37 cellular contexts compared by ENCODE assay signal in the genomic region with DNA sequence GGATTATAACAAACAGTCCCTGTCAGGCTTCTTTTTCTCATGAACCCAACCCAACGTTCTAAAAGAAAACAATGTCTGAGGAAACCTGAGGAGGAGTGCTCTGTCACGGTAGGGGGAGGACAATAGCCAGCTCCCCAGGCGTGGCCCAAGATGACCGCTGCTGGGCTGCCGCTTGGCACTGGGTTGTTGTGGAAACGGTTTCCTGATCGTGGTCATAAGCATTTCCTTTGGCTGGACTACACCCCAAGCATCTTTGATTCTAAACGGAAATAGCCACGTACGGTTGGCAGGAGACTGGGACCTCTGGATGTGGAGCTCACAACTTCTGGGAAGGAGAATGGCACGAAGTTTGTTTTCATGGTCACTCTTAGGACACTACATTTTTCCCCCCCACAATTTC. TPM values are rescaled to one million over a fixed set of nuclear protein-coding genes. Genes with fewer than 3 reads are reported as not detected.
DNase-seq lines count a peak whose midpoint lies in the region; ATAC-seq and TF ChIP-seq lines count a peak whose summit lies in the region.
"Had no signal": no experiment of that assay in that cellular context is flagged by ENCODE, and none has a peak within 500 bp of the region (broad histone marks: within the 10 kb centered on the region; RNA-seq: fewer than 3 reads in every experiment).

No MANE protein-coding gene starts in this region.

- peak overlapping the region in 1 of 2 donors; percentile 23 for H3K27ac ChIP-seq in right atrium auricular region
- H3K27ac ChIP-seq: brain microvascular endothelial cell, C4-2B, foreskin keratinocyte, ovary, right lobe of liver had no signal

- TF ChIP-seq CTCF in cardiac fibroblast (IDR thresholded peaks at IDR 0.05; ENCODE audit: low read depth, low read length) (no peak), right atrium auricular region (IDR thresholded peaks at IDR 0.05) (no peak)

- H3K9me3 ChIP-seq in MG63 = no peaks in the 10 kb centered on the region
- no peaks in the 10 kb centered on the region for H3K9me3 ChIP-seq in right atrium auricular region
- H3K9me3 ChIP-seq: ovary, right lobe of liver, uterus had no signal

- H3K36me3 ChIP-seq in MG63 (no peaks in the 10 kb centered on the region), right atrium auricular region (no peaks in the 10 kb centered on the region)
- H3K36me3 ChIP-seq: brain microvascular endothelial cell, ovary, right lobe of liver, uterus had no signal

- intact Hi-C loops in activated T-helper 1 cell treated with anti-CD3 and anti-CD28 coated beads, Interleukin-12 subunit alpha, Interleukin-12 subunit beta, Interleukin-2, Interleukin-4 antibody, amounts not matched to agents 30 ng/mL and 10 ng/mL and 1 ng/mL, durations not matched to agents 14 hours and 24 hours and 36 hours (cut with micrococcal nuclease) = no loop called here

- H3K27me3 ChIP-seq in MG63 = no peaks in the 10 kb centered on the region
- H3K27me3 ChIP-seq in right atrium auricular region = no peaks in the 10 kb centered on the region
- H3K27me3 ChIP-seq: brain microvascular endothelial cell, ovary, right lobe of liver, uterus had no signal

- no peak for ATAC-seq in naive thymus-derived CD8-positive, alpha-beta T cell
- ATAC-seq in activated T-cell treated with anti-CD3 and anti-CD28 coated beads, Interleukin-2, amount 50 U/mL, for 4 hours = no peak
- ATAC-seq: activated CD4-positive, alpha-beta T cell treated with anti-CD3 and anti-CD28 coated beads for 36 hours; activated CD8-positive, alpha-beta T cell treated with anti-CD3 and anti-CD28 coated beads, Interleukin-2, amount 10 ng/mL, durations not matched to agents 7 days and 5 days; activated naive CD8-positive, alpha-beta T cell treated with anti-CD3 and anti-CD28 coated beads, Interleukin-2, amount 50 U/mL, for 24 hours; foreskin keratinocyte; HCT116; stimulated activated effector memory CD8-positive, alpha-beta T cell treated with anti-CD3 and anti-CD28 coated beads, Interleukin-12 subunit alpha, Interleukin-12 subunit beta, amount 100 ng/mL, for 72 hours had no signal

- no peaks in the 10 kb centered on the region for H3K36me3 Mint-ChIP-seq in naive thymus-derived CD8-positive, alpha-beta T cell
- H3K36me3 Mint-ChIP-seq in activated T-cell treated with anti-CD3 and anti-CD28 coated beads, Interleukin-2, amount 50 U/mL, for 4 hours (ENCODE audit: insufficient read depth) = no peaks in the 10 kb centered on the region
- no peaks in the 10 kb centered on the region for H3K36me3 Mint-ChIP-seq in activated T-helper 1 cell treated with anti-CD3 and anti-CD28 coated beads, Interleukin-12 subunit alpha, Interleukin-12 subunit beta, Interleukin-2, Interleukin-4 antibody, amounts not matched to agents 30 ng/mL and 10 ng/mL and 1 ng/mL, durations not matched to agents 14 hours and 24 hours and 36 hours (ENCODE audit: low read depth)
- H3K36me3 Mint-ChIP-seq: stimulated activated effector memory CD8-positive, alpha-beta T cell treated with anti-CD3 and anti-CD28 coated beads, Interleukin-12 subunit alpha, Interleukin-12 subunit beta, amount 100 ng/mL, for 72 hours had no signal

- no peak overlapping the region for H3K27ac Mint-ChIP-seq in naive thymus-derived CD8-positive, alpha-beta T cell
- no peak overlapping the region for H3K27ac Mint-ChIP-seq in activated T-helper 1 cell treated with anti-CD3 and anti-CD28 coated beads, Interleukin-12 subunit alpha, Interleukin-12 subunit beta, Interleukin-2, Interleukin-4 antibody, amounts not matched to agents 30 ng/mL and 10 ng/mL and 1 ng/mL, durations not matched to agents 14 hours and 24 hours and 36 hours
- H3K27ac Mint-ChIP-seq: activated CD4-positive, alpha-beta T cell treated with anti-CD3 and anti-CD28 coated beads for 36 hours; activated CD8-positive, alpha-beta T cell treated with anti-CD3 and anti-CD28 coated beads, Interleukin-2, amount 10 ng/mL, durations not matched to agents 7 days and 5 days; activated naive CD8-positive, alpha-beta T cell treated with anti-CD3 and anti-CD28 coated beads, Interleukin-2, amount 50 U/mL, for 24 hours; nephron; stimulated activated effector memory CD8-positive, alpha-beta T cell treated with anti-CD3 and anti-CD28 coated beads, Interleukin-12 subunit alpha, Interleukin-12 subunit beta, amount 100 ng/mL, for 72 hours had no signal

- H3K4me1 ChIP-seq in right atrium auricular region = peaks cover 0 to 6% of the 10 kb centered on the region in 2 donors
- H3K4me1 ChIP-seq: foreskin keratinocyte, uterus had no signal

- peaks cover 0 to 4% (median 0%) of the 10 kb centered on the region in 9 donors for H3K9me3 Mint-ChIP-seq in naive thymus-derived CD8-positive, alpha-beta T cell
- H3K9me3 Mint-ChIP-seq in activated T-cell treated with anti-CD3 and anti-CD28 coated beads, Interleukin-2, amount 50 U/mL, for 4 hours = no peaks in the 10 kb centered on the region
- no peaks in the 10 kb centered on the region for H3K9me3 Mint-ChIP-seq in activated T-helper 1 cell treated with anti-CD3 and anti-CD28 coated beads, Interleukin-12 subunit alpha, Interleukin-12 subunit beta, Interleukin-2, Interleukin-4 antibody, amounts not matched to agents 30 ng/mL and 10 ng/mL and 1 ng/mL, durations not matched to agents 14 hours and 24 hours and 36 hours
- H3K9me3 Mint-ChIP-seq: activated naive CD8-positive, alpha-beta T cell treated with anti-CD3 and anti-CD28 coated beads, Interleukin-2, amount 50 U/mL, for 24 hours; stimulated activated effector memory CD8-positive, alpha-beta T cell treated with anti-CD3 and anti-CD28 coated beads, Interleukin-12 subunit alpha, Interleukin-12 subunit beta, amount 100 ng/mL, for 72 hours had no signal

- POLR2A ChIA-PET in naive thymus-derived CD8-positive, alpha-beta T cell (lab: Charles Lee) = no interaction called here

- no peak overlapping the region for H3K4me3 ChIP-seq in MG63
- H3K4me3 ChIP-seq in cardiac fibroblast (replicated peaks in 1 of 2; ENCODE audit: low read depth in 2 of 2, low read length in 2 of 2) = no peak overlapping the region
- H3K4me3 ChIP-seq in right atrium auricular region = no peak overlapping the region
- H3K4me3 ChIP-seq: ovary, right lobe of liver, uterus had no signal

- H3K4me3 Mint-ChIP-seq in naive thymus-derived CD8-positive, alpha-beta T cell = no peak overlapping the region
- no peak overlapping the region for H3K4me3 Mint-ChIP-seq in activated T-cell treated with anti-CD3 and anti-CD28 coated beads, Interleukin-2, amount 50 U/mL, for 4 hours
- no peak overlapping the region for H3K4me3 Mint-ChIP-seq in activated T-helper 1 cell treated with anti-CD3 and anti-CD28 coated beads, Interleukin-12 subunit alpha, Interleukin-12 subunit beta, Interleukin-2, Interleukin-4 antibody, amounts not matched to agents 30 ng/mL and 10 ng/mL and 1 ng/mL, durations not matched to agents 14 hours and 24 hours and 36 hours
- H3K4me3 Mint-ChIP-seq: activated CD4-positive, alpha-beta T cell treated with anti-CD3 and anti-CD28 coated beads for 36 hours; activated CD8-positive, alpha-beta T cell treated with anti-CD3 and anti-CD28 coated beads, Interleukin-2, amount 10 ng/mL, durations not matched to agents 7 days and 5 days; activated naive CD8-positive, alpha-beta T cell treated with anti-CD3 and anti-CD28 coated beads, Interleukin-2, amount 50 U/mL, for 24 hours; nephron; stimulated activated effector memory CD8-positive, alpha-beta T cell treated with anti-CD3 and anti-CD28 coated beads, Interleukin-12 subunit alpha, Interleukin-12 subunit beta, amount 100 ng/mL, for 72 hours had no signal

- DNase-seq in MG63 = peak; percentile 49
- peak; percentile 57 to 65 for DNase-seq in cardiac fibroblast (ENCODE audit: low read depth in 2 of 2)
- DNase-seq in right atrium auricular region (ENCODE audit: low spot score) = peak; percentile 66
- peak; percentile 79 for DNase-seq in pulmonary artery endothelial cell (ENCODE audit: low read depth, low spot score)
- DNase-seq in inferior parietal cortex (ENCODE audit: extremely low spot score) = no peak
- no peak for DNase-seq in naive thymus-derived CD8-positive, alpha-beta T cell
- no peak for DNase-seq in activated T-cell treated with anti-CD3 and anti-CD28 coated beads, Interleukin-2, amount 50 U/mL, for 4 hours
- no peak for DNase-seq in activated T-helper 1 cell treated with anti-CD3 and anti-CD28 coated beads, Interleukin-12 subunit alpha, Interleukin-12 subunit beta, Interleukin-2, Interleukin-4 antibody, amounts not matched to agents 30 ng/mL and 10 ng/mL and 1 ng/mL, durations not matched to agents 14 hours and 24 hours and 36 hours (ENCODE audit: low spot score)
- DNase-seq: activated CD4-positive, alpha-beta T cell treated with anti-CD3 and anti-CD28 coated beads for 36 hours; activated CD8-positive, alpha-beta T cell treated with anti-CD3 and anti-CD28 coated beads, Interleukin-2, amount 10 ng/mL, durations not matched to agents 7 days and 5 days; activated effector memory CD4-positive, alpha-beta T cell treated with anti-CD3 and anti-CD28 coated beads, Interleukin-2, amount 50 U/mL, for 16 hours; activated naive CD8-positive, alpha-beta T cell treated with anti-CD3 and anti-CD28 coated beads, Interleukin-2, amount 50 U/mL, for 24 hours; brain microvascular endothelial cell; Calu3; DMS79 treated with DMSO at 0.1 percent for 48 hours; effector CD8-positive, alpha-beta T cell; erythroblast; foreskin keratinocyte; hippocampal formation; KG1; NCI-H1417; NCI-H2107; NCI-H446; OCI-M1; ovary; right lobe of liver; stimulated activated CD4-positive, alpha-beta T cell treated with anti-CD3 and anti-CD28 coated beads, Interleukin-12 subunit alpha, Interleukin-12 subunit beta, amount 100 ng/mL, for 4 hours; stimulated activated CD4-positive, alpha-beta T cell treated with anti-CD3 and anti-CD28 coated beads, Interleukin-4, amount 100 ng/mL, for 24 hours; substantia nigra; T-helper 2 cell had no signal

- peaks cover 0 to 7% (median 1%) of the 10 kb centered on the region in 4 donors for H3K4me1 Mint-ChIP-seq in naive thymus-derived CD8-positive, alpha-beta T cell
- no peaks in the 10 kb centered on the region for H3K4me1 Mint-ChIP-seq in activated T-cell treated with anti-CD3 and anti-CD28 coated beads, Interleukin-2, amount 50 U/mL, for 4 hours (ENCODE audit: low read depth)
- H3K4me1 Mint-ChIP-seq in activated T-helper 1 cell treated with anti-CD3 and anti-CD28 coated beads, Interleukin-12 subunit alpha, Interleukin-12 subunit beta, Interleukin-2, Interleukin-4 antibody, amounts not matched to agents 30 ng/mL and 10 ng/mL and 1 ng/mL, durations not matched to agents 14 hours and 24 hours and 36 hours (ENCODE audit: low read depth) = no peaks in the 10 kb centered on the region
- H3K4me1 Mint-ChIP-seq: activated CD4-positive, alpha-beta T cell treated with anti-CD3 and anti-CD28 coated beads for 36 hours; activated naive CD8-positive, alpha-beta T cell treated with anti-CD3 and anti-CD28 coated beads, Interleukin-2, amount 50 U/mL, for 24 hours; nephron had no signal

- peaks cover 5 to 21% (median 7%) of the 10 kb centered on the region in 5 donors for H3K27me3 Mint-ChIP-seq in naive thymus-derived CD8-positive, alpha-beta T cell
- H3K27me3 Mint-ChIP-seq in activated T-cell treated with anti-CD3 and anti-CD28 coated beads, Interleukin-2, amount 50 U/mL, for 4 hours (ENCODE audit: low read depth) = peaks cover 6% of the 10 kb centered on the region
- H3K27me3 Mint-ChIP-seq in activated T-helper 1 cell treated with anti-CD3 and anti-CD28 coated beads, Interleukin-12 subunit alpha, Interleukin-12 subunit beta, Interleukin-2, Interleukin-4 antibody, amounts not matched to agents 30 ng/mL and 10 ng/mL and 1 ng/mL, durations not matched to agents 14 hours and 24 hours and 36 hours (ENCODE audit: insufficient read depth) = peaks cover 9% of the 10 kb centered on the region

RNA-seq across cellular contexts. Expression of gene DMBT1, which starts 30.4 kb away (rescaled TPM):
- total RNA-seq in MG63 (2014; rRNA removed; shearing (Covaris generic); ENCODE audit: low replicate concordance) = not detected in 2 replicates
- total RNA-seq in right atrium auricular region = under 1 TPM in 1 of 2 donors, not detected in 1; 0.08 TPM
- total RNA-seq in pulmonary artery endothelial cell = not detected in 2 replicates
- not detected for total RNA-seq in naive thymus-derived CD8-positive, alpha-beta T cell
- polyA plus RNA-seq in naive thymus-derived CD8-positive, alpha-beta T cell = not detected
- total RNA-seq in activated T-cell treated with anti-CD3 and anti-CD28 coated beads, Interleukin-2, amount 50 U/mL, for 4 hours = under 1 TPM; 0.03 to 0.05 (median 0.05) TPM
- not detected in 2 replicates for total RNA-seq in activated T-helper 1 cell treated with anti-CD3 and anti-CD28 coated beads, Interleukin-12 subunit alpha, Interleukin-12 subunit beta, Interleukin-2, Interleukin-4 antibody, amounts not matched to agents 30 ng/mL and 10 ng/mL and 1 ng/mL, durations not matched to agents 14 hours and 24 hours and 36 hours
- total RNA-seq: activated CD4-positive, alpha-beta T cell treated with anti-CD3 and anti-CD28 coated beads for 36 hours; activated CD8-positive, alpha-beta T cell treated with anti-CD3 and anti-CD28 coated beads, Interleukin-2, amount 10 ng/mL, durations not matched to agents 7 days and 5 days; liver; mononuclear cell had no signal

Comparison
In these comparisons a context has a peak if more than half of its experiments do, and no peak if none do; other contexts are left out.
1. DNase-seq: peak in MG63 (single experiment), cardiac fibroblast (2 of 2), right atrium auricular region (single experiment) and pulmonary artery endothelial cell (single experiment); none in inferior parietal cortex (single experiment), naive thymus-derived CD8-positive, alpha-beta T cell (0 of 10), activated T-cell treated with anti-CD3 and anti-CD28 coated beads, Interleukin-2, amount 50 U/mL, for 4 hours (single experiment) and activated T-helper 1 cell treated with anti-CD3 and anti-CD28 coated beads, Interleukin-12 subunit alpha, Interleukin-12 subunit beta, Interleukin-2, Interleukin-4 antibody, amounts not matched to agents 30 ng/mL and 10 ng/mL and 1 ng/mL, durations not matched to agents 14 hours and 24 hours and 36 hours (single experiment).